Comparison of ENCODE assay signal across 2 cellular contexts in genomic region chr3:152271465-152272035, GRCh38.
TF ChIP-seq lines count a peak whose summit lies in the region.

No MANE protein-coding gene starts in this region.

TF ChIP-seq in SK-N-SH, 30 proteins besides CTCF, POLR2A, EP300 and RAD21 (continued from another document):
- TF ChIP-seq IRF3 (IDR thresholded peaks at IDR 0.05; ENCODE audit: low read depth, low read length) (no peak), RFX5 (IDR thresholded peaks at IDR 0.05; ENCODE audit: low read length) (no peak), NFIC (IDR thresholded peaks at IDR 0.05; ENCODE audit: borderline replicate concordance) (no peak), FOXM1 (IDR thresholded peaks at IDR 0.05; ENCODE audit: low read depth) (no peak), GABPA (IDR thresholded peaks at IDR 0.05; ENCODE audit: low read depth) (no peak), SIN3A (IDR thresholded peaks at IDR 0.05; ENCODE audit: borderline replicate concordance, low read depth, low read length) (no peak)

TF ChIP-seq in SK-N-SH treated with all-trans-retinoic acid at 6 μM for 48 hours, 23 proteins besides CTCF, POLR2A, EP300 and RAD21 (continued from another document):
- TF ChIP-seq TSHZ2 (CRISPR knock-in tag; IDR thresholded peaks at IDR 0.05) = no peak
- TF ChIP-seq ESRRG (CRISPR knock-in tag; IDR thresholded peaks at IDR 0.05) = no peak
- no peak for TF ChIP-seq ISL1 (CRISPR knock-in tag; IDR thresholded peaks at IDR 0.05)
- TF ChIP-seq ZNF565 (CRISPR knock-in tag; conservative IDR thresholded peaks at IDR 0.05; ENCODE audit: low read depth) = no peak
